Comparison of ENCODE assay signal across 1 cellular context in the genomic region with DNA sequence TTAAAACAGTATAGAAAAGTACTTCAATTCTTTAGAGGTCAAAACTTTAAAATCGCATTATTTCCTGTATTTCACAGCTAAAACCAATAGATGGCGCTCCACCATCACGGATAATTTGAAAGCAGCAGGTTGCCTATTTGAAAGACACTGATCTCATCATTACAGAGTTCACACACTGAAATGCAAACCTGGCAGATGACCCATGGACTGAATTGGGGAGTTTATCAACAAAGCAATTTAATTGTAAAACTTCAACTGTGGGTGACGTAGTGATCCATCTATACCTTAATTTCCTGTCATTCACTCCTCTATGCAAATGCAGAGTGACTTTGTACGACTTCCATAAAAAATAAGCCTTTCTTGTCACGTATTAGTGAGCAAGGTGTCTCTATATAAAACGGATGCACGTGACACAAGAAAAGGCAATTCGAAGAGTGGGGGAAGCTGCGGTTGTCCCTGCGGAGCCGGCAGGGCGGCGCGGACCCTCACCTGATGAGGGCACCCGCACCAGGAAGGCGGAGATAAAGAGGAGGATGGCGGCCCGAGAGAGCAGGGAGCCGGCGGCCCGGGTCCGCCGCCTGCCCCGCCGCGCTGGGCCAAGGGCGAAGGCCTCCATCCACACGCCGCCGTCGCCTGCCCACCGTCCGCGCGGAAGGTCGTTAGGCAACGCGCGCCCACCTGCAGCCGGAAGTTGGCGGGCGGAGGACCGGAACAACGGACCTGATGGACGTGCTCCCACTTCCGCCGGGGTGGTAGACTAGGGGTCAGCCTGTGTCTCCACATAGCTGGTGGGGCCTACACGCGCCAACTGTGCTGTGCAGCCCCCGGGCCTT.
TF ChIP-seq lines count a peak whose summit lies in the region.

A gene with protein sequence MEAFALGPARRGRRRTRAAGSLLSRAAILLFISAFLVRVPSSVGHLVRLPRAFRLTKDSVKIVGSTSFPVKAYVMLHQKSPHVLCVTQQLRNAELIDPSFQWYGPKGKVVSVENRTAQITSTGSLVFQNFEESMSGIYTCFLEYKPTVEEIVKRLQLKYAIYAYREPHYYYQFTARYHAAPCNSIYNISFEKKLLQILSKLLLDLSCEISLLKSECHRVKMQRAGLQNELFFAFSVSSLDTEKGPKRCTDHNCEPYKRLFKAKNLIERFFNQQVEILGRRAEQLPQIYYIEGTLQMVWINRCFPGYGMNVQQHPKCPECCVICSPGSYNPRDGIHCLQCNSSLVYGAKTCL (minus strand): TSS at position 668 of the 833 bp plus-strand sequence. CDS start 52 bp downstream, at position 616.

TF ChIP-seq in WTC11, 78 proteins besides CTCF, POLR2A, EP300 and RAD21 (continued from another document):
- TF ChIP-seq, protein P1, sequence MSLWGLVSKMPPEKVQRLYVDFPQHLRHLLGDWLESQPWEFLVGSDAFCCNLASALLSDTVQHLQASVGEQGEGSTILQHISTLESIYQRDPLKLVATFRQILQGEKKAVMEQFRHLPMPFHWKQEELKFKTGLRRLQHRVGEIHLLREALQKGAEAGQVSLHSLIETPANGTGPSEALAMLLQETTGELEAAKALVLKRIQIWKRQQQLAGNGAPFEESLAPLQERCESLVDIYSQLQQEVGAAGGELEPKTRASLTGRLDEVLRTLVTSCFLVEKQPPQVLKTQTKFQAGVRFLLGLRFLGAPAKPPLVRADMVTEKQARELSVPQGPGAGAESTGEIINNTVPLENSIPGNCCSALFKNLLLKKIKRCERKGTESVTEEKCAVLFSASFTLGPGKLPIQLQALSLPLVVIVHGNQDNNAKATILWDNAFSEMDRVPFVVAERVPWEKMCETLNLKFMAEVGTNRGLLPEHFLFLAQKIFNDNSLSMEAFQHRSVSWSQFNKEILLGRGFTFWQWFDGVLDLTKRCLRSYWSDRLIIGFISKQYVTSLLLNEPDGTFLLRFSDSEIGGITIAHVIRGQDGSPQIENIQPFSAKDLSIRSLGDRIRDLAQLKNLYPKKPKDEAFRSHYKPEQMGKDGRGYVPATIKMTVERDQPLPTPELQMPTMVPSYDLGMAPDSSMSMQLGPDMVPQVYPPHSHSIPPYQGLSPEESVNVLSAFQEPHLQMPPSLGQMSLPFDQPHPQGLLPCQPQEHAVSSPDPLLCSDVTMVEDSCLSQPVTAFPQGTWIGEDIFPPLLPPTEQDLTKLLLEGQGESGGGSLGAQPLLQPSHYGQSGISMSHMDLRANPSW (CRISPR knock-in tag; conservative IDR thresholded peaks at IDR 0.05; ENCODE audit: low read depth) = no peak
- TF ChIP-seq ZNF671 (CRISPR knock-in tag; IDR thresholded peaks at IDR 0.05) = no peak
- TF ChIP-seq SP1 (CRISPR knock-in tag; conservative IDR thresholded peaks at IDR 0.05) = no peak
- TF ChIP-seq, protein P2, sequence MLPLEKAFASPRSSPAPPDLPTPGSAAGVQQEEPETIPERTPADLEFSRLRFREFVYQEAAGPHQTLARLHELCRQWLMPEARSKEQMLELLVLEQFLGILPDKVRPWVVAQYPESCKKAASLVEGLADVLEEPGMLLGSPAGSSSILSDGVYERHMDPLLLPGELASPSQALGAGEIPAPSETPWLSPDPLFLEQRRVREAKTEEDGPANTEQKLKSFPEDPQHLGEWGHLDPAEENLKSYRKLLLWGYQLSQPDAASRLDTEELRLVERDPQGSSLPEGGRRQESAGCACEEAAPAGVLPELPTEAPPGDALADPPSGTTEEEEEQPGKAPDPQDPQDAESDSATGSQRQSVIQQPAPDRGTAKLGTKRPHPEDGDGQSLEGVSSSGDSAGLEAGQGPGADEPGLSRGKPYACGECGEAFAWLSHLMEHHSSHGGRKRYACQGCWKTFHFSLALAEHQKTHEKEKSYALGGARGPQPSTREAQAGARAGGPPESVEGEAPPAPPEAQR (CRISPR knock-in tag; IDR thresholded peaks at IDR 0.05) = no peak
- no peak for TF ChIP-seq NFE2L1 (CRISPR knock-in tag; IDR thresholded peaks at IDR 0.05)
- no peak for TF ChIP-seq ZNF138 (CRISPR knock-in tag; conservative IDR thresholded peaks at IDR 0.05)
- TF ChIP-seq ATF1 (CRISPR knock-in tag; IDR thresholded peaks at IDR 0.05) = no peak
- TF ChIP-seq GRHL2 (CRISPR knock-in tag; IDR thresholded peaks at IDR 0.05; ENCODE audit: insufficient replicate concordance, severe bottlenecking) = no peak
- TF ChIP-seq CREB1 (CRISPR knock-in tag; IDR thresholded peaks at IDR 0.05) = no peak
